9 cellular contexts compared by ENCODE assay signal in the genomic region with DNA sequence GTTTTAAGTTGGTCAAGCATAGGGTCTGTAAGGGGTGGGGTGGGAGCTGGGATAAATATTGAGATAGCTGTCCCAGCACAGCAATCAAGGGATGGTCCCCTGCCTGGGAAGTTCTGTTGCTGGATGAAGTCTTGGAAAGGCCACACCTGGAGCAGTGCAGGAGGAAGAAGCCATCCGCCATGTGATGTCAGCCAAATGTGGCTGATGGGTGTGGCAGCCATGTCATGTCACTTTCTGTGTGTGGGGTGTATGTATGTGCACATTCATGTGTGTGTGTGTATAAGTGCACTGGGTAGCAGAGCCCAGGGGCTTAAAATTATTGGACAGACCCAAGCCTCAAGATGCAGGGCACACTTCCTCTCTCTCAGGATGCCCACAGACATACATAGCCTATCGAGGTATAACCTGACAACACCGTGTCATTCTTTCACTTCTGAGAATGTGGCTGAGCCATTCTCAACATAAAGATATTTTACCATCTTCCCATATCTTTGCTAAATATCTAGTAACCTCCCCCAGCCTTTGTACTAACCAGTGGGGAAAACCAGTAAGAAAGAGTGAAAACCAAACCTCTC. TPM values are rescaled to one million over a fixed set of nuclear protein-coding genes. Genes with fewer than 3 reads are reported as not detected.
DNase-seq lines count a peak whose midpoint lies in the region; ATAC-seq, FAIRE-seq and TF ChIP-seq lines count a peak whose summit lies in the region.
"Had no signal": no experiment of that assay in that cellular context is flagged by ENCODE, and none has a peak within 500 bp of the region (broad histone marks: within the 10 kb centered on the region; RNA-seq: fewer than 3 reads in every experiment).

No MANE protein-coding gene starts in this region.

- no peaks in the 10 kb centered on the region for H3K9me3 ChIP-seq in Loucy (ENCODE audit: insufficient read depth, low read depth, low read length)
- H3K9me3 ChIP-seq in SK-N-SH, result no peaks in the 10 kb centered on the region
- no peaks in the 10 kb centered on the region for H3K9me3 ChIP-seq in kidney (ENCODE audit: control insufficient read depth in 1 of 2, low read length in 2 of 2)

- H2AFZ ChIP-seq in Loucy (ENCODE audit: low read length), result no peak overlapping the region
- H2AFZ ChIP-seq in SK-N-SH (ENCODE audit: low read depth), result no peak overlapping the region

- no peaks in the 10 kb centered on the region for H4K20me1 ChIP-seq in Loucy (ENCODE audit: insufficient read depth, low read length, poor library complexity, severe bottlenecking)
- no peaks in the 10 kb centered on the region for H4K20me1 ChIP-seq in SK-N-SH (ENCODE audit: insufficient read depth)

- H3K36me3 ChIP-seq in Loucy (ENCODE audit: insufficient read depth, low read length) (no peaks in the 10 kb centered on the region), SK-N-SH (replicated peaks in 1 of 2; ENCODE audit: control insufficient read depth in 1 of 2, insufficient read depth in 2 of 2, low read length in 1 of 2) (no peaks in the 10 kb centered on the region), kidney (ENCODE audit: control insufficient read depth in 1 of 2, insufficient read depth in 2 of 2, low read length in 2 of 2) (peaks cover 16 to 63% of the 10 kb centered on the region in 2 donors)

- peaks cover 0 to 8% (median 0%) of the 10 kb centered on the region in 9 donors for H3K9me3 Mint-ChIP-seq in naive thymus-derived CD8-positive, alpha-beta T cell

- no peaks in the 10 kb centered on the region; the same call in 1 of the 2 replicates for H3F3A ChIP-seq in Loucy (ENCODE audit: low read depth)
- no peaks in the 10 kb centered on the region for H3F3A ChIP-seq in SK-N-SH (replicated peaks; ENCODE audit: insufficient read depth)

- H3K4me1 ChIP-seq in Loucy (ENCODE audit: insufficient read depth, low read length, poor library complexity, severe bottlenecking) (peaks cover 18% of the 10 kb centered on the region), SK-N-SH (ENCODE audit: control insufficient read depth in 1 of 2, insufficient read depth in 2 of 2, low read depth in 1 of 2, low read length in 1 of 2) (no peaks in the 10 kb centered on the region; a peak in 2 of 4 replicates), kidney (ENCODE audit: control insufficient read depth in 1 of 2, insufficient read depth in 1 of 2, low read depth in 1 of 2, low read length in 2 of 2) (peaks cover 7 to 17% of the 10 kb centered on the region in 2 donors)

- CTCF ChIA-PET in SK-N-SH (lab: Yijun Ruan, JAX), result interaction anchor here (1.3 kb wide), 1 partner anchor 22 kb away, joined by 4 read pairs; no protein-coding TSS in a partner anchor

- peak overlapping the region; percentile 13 to 86 (median 66) for H3K27ac Mint-ChIP-seq in naive thymus-derived CD8-positive, alpha-beta T cell

- no peaks in the 10 kb centered on the region for H3K27me3 ChIP-seq in Loucy (ENCODE audit: insufficient read depth, low read length, poor library complexity, severe bottlenecking)
- H3K27me3 ChIP-seq in SK-N-SH (ENCODE audit: insufficient read depth), result no peaks in the 10 kb centered on the region

- H3K4me3 Mint-ChIP-seq in naive thymus-derived CD8-positive, alpha-beta T cell, result peak overlapping the region; percentile 39 to 86 (median 72)

- H3K4me2 ChIP-seq in Loucy (ENCODE audit: low read depth, low read length, poor library complexity, severe bottlenecking), result peak overlapping the region; percentile 77
- H3K4me2 ChIP-seq in SK-N-SH, result no peak overlapping the region

- intact Hi-C loops in kidney (cut with DNase I), result no loop called here

- H3K4me3 ChIP-seq in Loucy (ENCODE audit: low read length, poor library complexity, severe bottlenecking) (peak overlapping the region; percentile 65), SK-N-SH (ENCODE audit: low read depth in 2 of 2, low read length in 1 of 2) (no peak overlapping the region), kidney (ENCODE audit: low read length in 2 of 2) (no peak overlapping the region)

- no peak for TF ChIP-seq EP300 in SK-N-SH (IDR thresholded peaks at IDR 0.05; ENCODE audit: borderline replicate concordance in 1 of 2, low read depth in 1 of 2, low read length in 1 of 2)

- H3K9me2 ChIP-seq in Loucy (replicated peaks; ENCODE audit: low read depth, low read length) (no peaks in the 10 kb centered on the region), SK-N-SH (no peaks in the 10 kb centered on the region)

- H3K27me3 Mint-ChIP-seq in naive thymus-derived CD8-positive, alpha-beta T cell, result no peaks in the 10 kb centered on the region

- peak overlapping the region; percentile 16 for H3K9ac ChIP-seq in Loucy (ENCODE audit: low read depth, low read length, poor library complexity, severe bottlenecking)
- no peak overlapping the region for H3K9ac ChIP-seq in SK-N-SH
- H3K9ac ChIP-seq in kidney (ENCODE audit: low read length in 2 of 2), result no peak overlapping the region

- 80% methylated on average over 3 of the region's 3 CpGs for WGBS in SK-N-SH (ENCODE audit: low lambda C conversion rate)

- ATAC-seq in GM18861 (IDR thresholded peaks at IDR 0.05; ENCODE audit: unreplicated experiment), result peak; percentile 39
- peak; percentile 41 for ATAC-seq in GM21619 (IDR thresholded peaks at IDR 0.05; ENCODE audit: unreplicated experiment)
- peak in 1 of 2 donors; percentile 47 for ATAC-seq in naive thymus-derived CD8-positive, alpha-beta T cell

- no peak for DNase-seq in naive thymus-derived CD8-positive, alpha-beta T cell
- no peak for DNase-seq in GDM1 (lab: John Stamatoyannopoulos, UW)
- DNase-seq in SK-N-SH, result no peak
- no peak for DNase-seq in NCI-H82 treated with DMSO at 0.1 percent for 48 hours (lab: John Stamatoyannopoulos, UW; ENCODE audit: unreplicated experiment)
- DNase-seq in kidney, result no peak

- FAIRE-seq in kidney (lab: Jason Lieb, UNC), result no peak
- FAIRE-seq: keratinocyte had no signal

- H3K27ac ChIP-seq in SK-N-SH (ENCODE audit: low read depth in 2 of 2, low read length in 1 of 2) (no peak overlapping the region), kidney (ENCODE audit: low read depth in 2 of 2, low read length in 2 of 2) (peak overlapping the region in 1 of 2 donors; percentile 34)

- TF ChIP-seq CTCF in Loucy (conservative IDR thresholded peaks at IDR 0.05; ENCODE audit: low read length) (no peak), SK-N-SH (IDR thresholded peaks at IDR 0.05) (no peak), kidney (IDR thresholded peaks at IDR 0.05; ENCODE audit: borderline replicate concordance, extremely low read depth, insufficient read depth) (no peak)

- POLR2A ChIA-PET in naive thymus-derived CD8-positive, alpha-beta T cell (lab: Charles Lee), result interaction anchor here (1.7 kb wide), 1 partner anchor 11 kb away, joined by 5 read pairs; a partner anchor contains a TSS
- POLR2A ChIA-PET in SK-N-SH (lab: Yijun Ruan, JAX), result no interaction called here

- peaks cover 28 to 80% (median 60%) of the 10 kb centered on the region in 3 donors for H3K36me3 Mint-ChIP-seq in naive thymus-derived CD8-positive, alpha-beta T cell

- no peaks in the 10 kb centered on the region for H3K79me2 ChIP-seq in Loucy (ENCODE audit: insufficient read depth, low read length)
- no peaks in the 10 kb centered on the region for H3K79me2 ChIP-seq in SK-N-SH (ENCODE audit: insufficient read depth)

- no peak for TF ChIP-seq RAD21 in SK-N-SH (IDR thresholded peaks at IDR 0.05; ENCODE audit: low read length)

- peaks cover 32 to 63% (median 59%) of the 10 kb centered on the region in 4 donors for H3K4me1 Mint-ChIP-seq in naive thymus-derived CD8-positive, alpha-beta T cell

TF ChIP-seq in SK-N-SH, 30 proteins besides CTCF, POLR2A, EP300 and RAD21:
- TF ChIP-seq TCF12 (IDR thresholded peaks at IDR 0.05), result no peak

RNA-seq across cellular contexts. Expression of a gene that starts 11.4 kb away (rescaled TPM):
- 10 to 100 TPM in 1 of 2 experiments, 1 to 10 TPM in 1; 9.3 to 10.9 TPM for total RNA-seq in naive thymus-derived CD8-positive, alpha-beta T cell
- polyA plus RNA-seq in naive thymus-derived CD8-positive, alpha-beta T cell, result 10 to 100 TPM; 11.8 to 16.1 (median 14.5) TPM
- polyA plus RNA-seq in SK-N-SH (2012; rRNA removed), result 0.03 and 0.10 TPM in 2 replicates
- 0.07 and 0.12 TPM in 2 replicates for polyA plus RNA-seq in SK-N-SH (2012; cell fraction: cytosol; rRNA removed)
- polyA plus RNA-seq in SK-N-SH (2012; cell fraction: nucleus; rRNA removed), result 0.12 TPM in 1 of 2 replicates, not detected in the other
- total RNA-seq in kidney, result 277 TPM
- 75.4 TPM for polyA plus RNA-seq in kidney (ENCODE audit: insufficient read depth, low read depth, low replicate concordance)

Comparison
In these comparisons a context has a peak if more than half of its experiments do, and no peak if none do; other contexts are left out.
1. RNA of a gene that starts 11.4 kb away (polyA plus RNA-seq): 75.4 TPM in kidney (single experiment) and 11.8 to 16.1 TPM in naive thymus-derived CD8-positive, alpha-beta T cell; 0.03 to 0.12 TPM in SK-N-SH; every median in the first group is over 10 times any median in the second.